13 cellular contexts compared by ENCODE assay signal in the genomic region with DNA sequence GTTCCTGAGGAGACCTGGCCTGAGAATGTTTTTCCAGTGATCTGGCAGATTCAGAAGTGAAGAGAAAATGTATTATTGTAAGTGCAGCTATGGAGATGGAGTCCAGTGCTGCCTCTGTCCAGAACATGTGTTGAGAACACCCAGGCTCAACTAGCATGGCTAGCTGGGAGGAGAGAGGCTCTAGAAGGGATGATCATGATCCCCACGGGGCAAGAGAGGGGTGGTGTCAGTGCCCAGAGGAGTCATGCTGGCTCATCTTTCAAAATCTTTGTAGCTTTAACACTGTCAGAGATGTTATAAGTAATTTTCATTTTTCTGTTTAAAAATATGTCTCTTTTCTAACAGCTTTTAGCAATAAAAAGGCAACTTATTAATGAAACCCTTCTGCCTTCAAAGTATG.
DNase-seq lines count a peak whose midpoint lies in the region; TF ChIP-seq lines count a peak whose summit lies in the region.
"Had no signal": no experiment of that assay in that cellular context is flagged by ENCODE, and none has a peak within 500 bp of the region (broad histone marks: within the 10 kb centered on the region; RNA-seq: fewer than 3 reads in every experiment).

No MANE protein-coding gene starts in this region.

- H3K4me1 Mint-ChIP-seq in activated naive CD4-positive, alpha-beta T cell treated with anti-CD3 and anti-CD28 coated beads, Interleukin-2, amount 10 ng/mL, durations not matched to agents 7 days and 5 days, result no peaks in the 10 kb centered on the region
- H3K4me1 Mint-ChIP-seq: CD4-positive, alpha-beta memory T cell had no signal

- TF ChIP-seq CTCF in SK-N-SH (IDR thresholded peaks at IDR 0.05) (no peak), dorsolateral prefrontal cortex (IDR thresholded peaks at IDR 0.05 in 54 of 56, conservative IDR thresholded peaks at IDR 0.05 in 2 of 56; ENCODE audit: low read depth in 1 of 56, partially characterized antibody in 56 of 56) (no peak)

- H2AFZ ChIP-seq in GM23248, result no peak overlapping the region
- no peak overlapping the region for H2AFZ ChIP-seq in SK-N-SH (ENCODE audit: low read depth)

- no peak overlapping the region for H3K4me3 Mint-ChIP-seq in activated naive CD4-positive, alpha-beta T cell treated with anti-CD3 and anti-CD28 coated beads, Interleukin-2, amount 10 ng/mL, durations not matched to agents 7 days and 5 days
- H3K4me3 Mint-ChIP-seq: CD4-positive, alpha-beta memory T cell had no signal

- H3K27me3 ChIP-seq in GM23248 (replicated peaks; ENCODE audit: insufficient read depth) (no peaks in the 10 kb centered on the region), SK-N-SH (ENCODE audit: insufficient read depth) (no peaks in the 10 kb centered on the region), dorsolateral prefrontal cortex (no peaks in the 10 kb centered on the region)
- H3K27me3 ChIP-seq: BE2C had no signal

- POLR2A ChIA-PET in SK-N-SH (lab: Yijun Ruan, JAX), result no interaction called here

- no peak for TF ChIP-seq EP300 in SK-N-SH (IDR thresholded peaks at IDR 0.05; ENCODE audit: borderline replicate concordance in 1 of 2, low read depth in 1 of 2, low read length in 1 of 2)

- TF ChIP-seq RAD21 in SK-N-SH (IDR thresholded peaks at IDR 0.05; ENCODE audit: low read length), result no peak

- H3K9me2 ChIP-seq in GM23248 (ENCODE audit: insufficient read depth) (no peaks in the 10 kb centered on the region), SK-N-SH (no peaks in the 10 kb centered on the region)

- no peak overlapping the region for H3K27ac ChIP-seq in GM23248
- no peak overlapping the region; a peak in 1 of 4 replicates for H3K27ac ChIP-seq in SK-N-SH (ENCODE audit: low read depth in 2 of 2, low read length in 1 of 2)
- no peak overlapping the region for H3K27ac ChIP-seq in dorsolateral prefrontal cortex
- H3K27ac ChIP-seq: C4-2B, HL-60 had no signal

- no peaks in the 10 kb centered on the region for H3F3A ChIP-seq in GM23248 (ENCODE audit: insufficient read depth)
- H3F3A ChIP-seq in SK-N-SH (replicated peaks; ENCODE audit: insufficient read depth), result no peaks in the 10 kb centered on the region

- H3K79me2 ChIP-seq in GM23248 (ENCODE audit: insufficient read depth) (no peaks in the 10 kb centered on the region), SK-N-SH (ENCODE audit: insufficient read depth) (no peaks in the 10 kb centered on the region)

- H3K36me3 Mint-ChIP-seq in activated naive CD4-positive, alpha-beta T cell treated with anti-CD3 and anti-CD28 coated beads, Interleukin-2, amount 10 ng/mL, durations not matched to agents 7 days and 5 days, result no peaks in the 10 kb centered on the region

- H3K9me3 ChIP-seq in GM23248 (ENCODE audit: low read depth), result no peaks in the 10 kb centered on the region
- H3K9me3 ChIP-seq in SK-N-SH, result no peaks in the 10 kb centered on the region
- H3K9me3 ChIP-seq: BE2C had no signal

- H4K20me1 ChIP-seq in GM23248 (ENCODE audit: insufficient read depth), result no peaks in the 10 kb centered on the region
- H4K20me1 ChIP-seq in SK-N-SH (ENCODE audit: insufficient read depth), result no peaks in the 10 kb centered on the region

- peak; percentile 6 for DNase-seq in GM23248
- DNase-seq in astrocyte of the hippocampus (ENCODE audit: low read depth, low spot score), result peak; percentile 4
- DNase-seq in myocyte (ENCODE audit: low read depth), result peak; percentile 8
- no peak for DNase-seq in SK-N-SH
- no peak for DNase-seq in activated naive CD4-positive, alpha-beta T cell treated with anti-CD3 and anti-CD28 coated beads, Interleukin-2, amount 10 ng/mL, durations not matched to agents 7 days and 5 days
- DNase-seq in NCI-H146 (lab: John Stamatoyannopoulos, UW), result no peak
- DNase-seq in dorsolateral prefrontal cortex, result no peak
- DNase-seq: BE2C; CD4-positive, alpha-beta memory T cell; DND-41; GDM1 had no signal

- no peak overlapping the region for H3K4me3 ChIP-seq in GM23248
- no peak overlapping the region for H3K4me3 ChIP-seq in SK-N-SH (ENCODE audit: low read depth in 2 of 2, low read length in 1 of 2)
- no peak overlapping the region for H3K4me3 ChIP-seq in dorsolateral prefrontal cortex

- H3K4me1 ChIP-seq in GM23248 (ENCODE audit: insufficient read depth) (no peaks in the 10 kb centered on the region), SK-N-SH (ENCODE audit: control insufficient read depth in 1 of 2, insufficient read depth in 2 of 2, low read depth in 1 of 2, low read length in 1 of 2) (peaks cover 0 to 2% of the 10 kb centered on the region in 2 experiments; a peak in 1 of 4 replicates)
- H3K4me1 ChIP-seq: BE2C had no signal

- H3K9ac ChIP-seq in GM23248 (no peak overlapping the region), SK-N-SH (no peak overlapping the region)

- CTCF ChIA-PET in SK-N-SH (lab: Yijun Ruan, JAX), result no interaction called here
- CTCF ChIA-PET in activated naive CD4-positive, alpha-beta T cell treated with anti-CD3 and anti-CD28 coated beads, Interleukin-2, amount 10 ng/mL, durations not matched to agents 7 days and 5 days (lab: Charles Lee), result no interaction called here

- H3K4me2 ChIP-seq in GM23248 (ENCODE audit: unreplicated experiment), result no peak overlapping the region
- H3K4me2 ChIP-seq in SK-N-SH, result no peak overlapping the region

- no peak overlapping the region for H3K27ac Mint-ChIP-seq in activated naive CD4-positive, alpha-beta T cell treated with anti-CD3 and anti-CD28 coated beads, Interleukin-2, amount 10 ng/mL, durations not matched to agents 7 days and 5 days
- H3K27ac Mint-ChIP-seq: CD4-positive, alpha-beta memory T cell had no signal

- intact Hi-C loops in dorsolateral prefrontal cortex (cut with DNase I), result no loop called here

- in situ Hi-C loops in GM23248 (cut with MboI), result no loop called here

- WGBS in GM23248 (ENCODE audit: low coverage in 1 of 2, low lambda C conversion rate in 2 of 2, missing lambda C conversion rate in 2 of 2), 2 experiments, result 44 to 60% methylated on average over 1 of the region's 1 CpG
- 13% methylated on average over 1 of the region's 1 CpG for WGBS in SK-N-SH (ENCODE audit: low lambda C conversion rate)

- peaks cover 6% of the 10 kb centered on the region for H3K27me3 Mint-ChIP-seq in activated naive CD4-positive, alpha-beta T cell treated with anti-CD3 and anti-CD28 coated beads, Interleukin-2, amount 10 ng/mL, durations not matched to agents 7 days and 5 days
- H3K27me3 Mint-ChIP-seq: CD4-positive, alpha-beta memory T cell had no signal

- no peaks in the 10 kb centered on the region for H3K36me3 ChIP-seq in GM23248 (ENCODE audit: low read depth)
- H3K36me3 ChIP-seq in SK-N-SH (replicated peaks in 1 of 2; ENCODE audit: control insufficient read depth in 1 of 2, insufficient read depth in 2 of 2, low read length in 1 of 2), result no peaks in the 10 kb centered on the region
- H3K36me3 ChIP-seq: BE2C had no signal

- no peaks in the 10 kb centered on the region for H3K9me3 Mint-ChIP-seq in activated naive CD4-positive, alpha-beta T cell treated with anti-CD3 and anti-CD28 coated beads, Interleukin-2, amount 10 ng/mL, durations not matched to agents 7 days and 5 days

TF ChIP-seq in SK-N-SH, 30 proteins besides CTCF, POLR2A, EP300 and RAD21 (continues in another document):
- TF ChIP-seq GATA2 (CRISPR knock-in tag; IDR thresholded peaks at IDR 0.05), result no peak
- no peak for TF ChIP-seq IRF3 (IDR thresholded peaks at IDR 0.05; ENCODE audit: low read depth, low read length)
- TF ChIP-seq FOXM1 (IDR thresholded peaks at IDR 0.05; ENCODE audit: low read depth), result no peak
- TF ChIP-seq, protein P1, sequence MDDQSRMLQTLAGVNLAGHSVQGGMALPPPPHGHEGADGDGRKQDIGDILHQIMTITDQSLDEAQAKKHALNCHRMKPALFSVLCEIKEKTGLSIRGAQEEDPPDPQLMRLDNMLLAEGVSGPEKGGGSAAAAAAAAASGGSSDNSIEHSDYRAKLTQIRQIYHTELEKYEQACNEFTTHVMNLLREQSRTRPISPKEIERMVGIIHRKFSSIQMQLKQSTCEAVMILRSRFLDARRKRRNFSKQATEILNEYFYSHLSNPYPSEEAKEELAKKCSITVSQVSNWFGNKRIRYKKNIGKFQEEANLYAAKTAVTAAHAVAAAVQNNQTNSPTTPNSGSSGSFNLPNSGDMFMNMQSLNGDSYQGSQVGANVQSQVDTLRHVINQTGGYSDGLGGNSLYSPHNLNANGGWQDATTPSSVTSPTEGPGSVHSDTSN (IDR thresholded peaks at IDR 0.05), result no peak
- no peak for TF ChIP-seq RFX5 (IDR thresholded peaks at IDR 0.05; ENCODE audit: low read length)
- TF ChIP-seq MXI1 (IDR thresholded peaks at IDR 0.05; ENCODE audit: low read depth, low read length), result no peak
- no peak for TF ChIP-seq RCOR1 (IDR thresholded peaks at IDR 0.05; ENCODE audit: low read length)
- TF ChIP-seq, protein P2, sequence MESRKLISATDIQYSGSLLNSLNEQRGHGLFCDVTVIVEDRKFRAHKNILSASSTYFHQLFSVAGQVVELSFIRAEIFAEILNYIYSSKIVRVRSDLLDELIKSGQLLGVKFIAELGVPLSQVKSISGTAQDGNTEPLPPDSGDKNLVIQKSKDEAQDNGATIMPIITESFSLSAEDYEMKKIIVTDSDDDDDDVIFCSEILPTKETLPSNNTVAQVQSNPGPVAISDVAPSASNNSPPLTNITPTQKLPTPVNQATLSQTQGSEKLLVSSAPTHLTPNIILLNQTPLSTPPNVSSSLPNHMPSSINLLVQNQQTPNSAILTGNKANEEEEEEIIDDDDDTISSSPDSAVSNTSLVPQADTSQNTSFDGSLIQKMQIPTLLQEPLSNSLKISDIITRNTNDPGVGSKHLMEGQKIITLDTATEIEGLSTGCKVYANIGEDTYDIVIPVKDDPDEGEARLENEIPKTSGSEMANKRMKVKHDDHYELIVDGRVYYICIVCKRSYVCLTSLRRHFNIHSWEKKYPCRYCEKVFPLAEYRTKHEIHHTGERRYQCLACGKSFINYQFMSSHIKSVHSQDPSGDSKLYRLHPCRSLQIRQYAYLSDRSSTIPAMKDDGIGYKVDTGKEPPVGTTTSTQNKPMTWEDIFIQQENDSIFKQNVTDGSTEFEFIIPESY (IDR thresholded peaks at IDR 0.05; ENCODE audit: borderline replicate concordance, low read depth), result no peak
- TF ChIP-seq NFIC (IDR thresholded peaks at IDR 0.05; ENCODE audit: borderline replicate concordance), result no peak
- no peak for TF ChIP-seq SMC3 (IDR thresholded peaks at IDR 0.05; ENCODE audit: low read depth, low read length)
- TF ChIP-seq MEF2A (IDR thresholded peaks at IDR 0.05; ENCODE audit: borderline replicate concordance, low read depth), result no peak
- TF ChIP-seq GABPA (IDR thresholded peaks at IDR 0.05; ENCODE audit: low read depth), result no peak
- TF ChIP-seq FOSL2 (IDR thresholded peaks at IDR 0.05; ENCODE audit: borderline replicate concordance, low read depth), result no peak

Comparison
In these comparisons a context has a peak if more than half of its experiments do, and no peak if none do; other contexts are left out.
1. DNase-seq: peak in GM23248 (single experiment), astrocyte of the hippocampus (single experiment) and myocyte (single experiment); none in SK-N-SH (single experiment), activated naive CD4-positive, alpha-beta T cell treated with anti-CD3 and anti-CD28 coated beads, Interleukin-2, amount 10 ng/mL, durations not matched to agents 7 days and 5 days (single experiment), NCI-H146 (single experiment) and dorsolateral prefrontal cortex (0 of 10).